In the genomic region with DNA sequence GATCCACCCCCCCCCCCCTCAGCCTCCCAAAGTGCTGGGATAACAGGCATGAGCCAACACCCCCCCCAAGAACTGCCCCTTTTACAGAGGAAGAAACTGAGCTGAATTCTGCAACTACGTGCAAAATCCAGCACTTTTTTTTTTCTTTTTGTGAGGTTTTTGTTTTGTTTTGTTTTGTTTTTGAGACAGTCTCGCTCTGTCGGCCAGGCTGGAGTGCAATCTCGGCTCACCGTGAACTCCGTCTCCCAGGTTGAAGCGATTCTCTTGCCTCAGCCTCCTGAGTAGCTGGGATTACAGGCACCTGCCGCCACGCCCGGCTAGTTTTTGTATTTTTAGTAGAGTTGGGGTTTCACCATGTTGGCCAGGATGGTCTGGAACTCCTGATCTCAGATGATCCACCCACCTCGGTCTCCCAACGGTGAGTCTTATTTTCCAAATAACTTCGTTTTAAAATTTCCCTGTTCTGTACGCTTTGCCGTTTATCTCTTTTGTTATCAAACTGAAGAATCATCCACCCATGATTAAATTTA, we compare ENCODE assay signal across 10 cellular contexts. TPM values are rescaled to one million over a fixed set of nuclear protein-coding genes. Genes with fewer than 3 reads are reported as not detected.
DNase-seq lines count a peak whose midpoint lies in the region; ATAC-seq and TF ChIP-seq lines count a peak whose summit lies in the region.
"Had no signal": no experiment of that assay in that cellular context is flagged by ENCODE, and none has a peak within 500 bp of the region (broad histone marks: within the 10 kb centered on the region; RNA-seq: fewer than 3 reads in every experiment).

No MANE protein-coding gene starts in this region.

- H3K9me3 ChIP-seq in BLaER1 treated with 17β-estradiol and CSF1 and Interleukin-3, amounts not matched to agents 10 nM and 100 nM (replicated peaks in 1 of 11), result peaks cover 0 to 13% (median 0%) of the 10 kb centered on the region in 11 experiments; a peak in 2 of 22 replicates
- no peaks in the 10 kb centered on the region for H3K9me3 ChIP-seq in CD4-positive, alpha-beta memory T cell (ENCODE audit: control insufficient read depth in 1 of 2, low read length in 2 of 2)

- H3K27ac Mint-ChIP-seq in CD4-positive, alpha-beta memory T cell, result peak overlapping the region; percentile 29 to 93 (median 86)
- peak overlapping the region; percentile 85 for H3K27ac Mint-ChIP-seq in activated CD4-positive, alpha-beta memory T cell treated with anti-CD3 and anti-CD28 coated beads, Interleukin-2, amount 10 ng/mL, durations not matched to agents 7 days and 5 days
- peak overlapping the region in 6 of 10 donors; percentile 22 to 95 (median 47) for H3K27ac Mint-ChIP-seq in naive thymus-derived CD8-positive, alpha-beta T cell

- peak overlapping the region; percentile 67 to 87 (median 78) for H3K4me3 Mint-ChIP-seq in CD4-positive, alpha-beta memory T cell
- H3K4me3 Mint-ChIP-seq in activated CD4-positive, alpha-beta memory T cell treated with anti-CD3 and anti-CD28 coated beads, Interleukin-2, amount 10 ng/mL, durations not matched to agents 7 days and 5 days, result peak overlapping the region; percentile 71
- H3K4me3 Mint-ChIP-seq in naive thymus-derived CD8-positive, alpha-beta T cell, result peak overlapping the region in 9 of 10 donors; percentile 8 to 85 (median 63)

- no peaks in the 10 kb centered on the region for H3K27me3 ChIP-seq in BLaER1 treated with 17β-estradiol and CSF1 and Interleukin-3, amounts not matched to agents 10 nM and 100 nM
- no peaks in the 10 kb centered on the region for H3K27me3 ChIP-seq in CD4-positive, alpha-beta memory T cell (ENCODE audit: insufficient read depth, low read length)

- H3K9ac ChIP-seq in BLaER1 treated with 17β-estradiol and CSF1 and Interleukin-3, amounts not matched to agents 10 nM and 100 nM, result peak overlapping the region; percentile 18 to 72 (median 62); a peak in 15 of 22 replicates

- no peaks in the 10 kb centered on the region for H3K27me3 Mint-ChIP-seq in CD4-positive, alpha-beta memory T cell
- H3K27me3 Mint-ChIP-seq in activated CD4-positive, alpha-beta memory T cell treated with anti-CD3 and anti-CD28 coated beads, Interleukin-2, amount 10 ng/mL, durations not matched to agents 7 days and 5 days, result peaks cover 10% of the 10 kb centered on the region
- H3K27me3 Mint-ChIP-seq in naive thymus-derived CD8-positive, alpha-beta T cell, result peaks cover 0 to 12% (median 3%) of the 10 kb centered on the region in 5 donors

- no peak for DNase-seq in CD4-positive, alpha-beta memory T cell
- DNase-seq in activated CD4-positive, alpha-beta memory T cell treated with anti-CD3 and anti-CD28 coated beads, Interleukin-2, amount 10 ng/mL, durations not matched to agents 7 days and 5 days, result no peak
- DNase-seq in naive thymus-derived CD8-positive, alpha-beta T cell, result no peak
- DNase-seq in GM20000 (ENCODE audit: low spot score) (no peak), NCI-H187 (lab: John Stamatoyannopoulos, UW) (no peak)
- DNase-seq: NCI-H1048 had no signal

- H3K36me3 ChIP-seq in BLaER1 treated with 17β-estradiol and CSF1 and Interleukin-3, amounts not matched to agents 10 nM and 100 nM, result no peaks in the 10 kb centered on the region
- no peaks in the 10 kb centered on the region for H3K36me3 ChIP-seq in CD4-positive, alpha-beta memory T cell (ENCODE audit: insufficient read depth, low read length)

- ATAC-seq in naive thymus-derived CD8-positive, alpha-beta T cell, result no peak
- no peak for ATAC-seq in HG02623 (IDR thresholded peaks at IDR 0.05; ENCODE audit: unreplicated experiment)

- H3K27ac ChIP-seq in BLaER1 treated with 17β-estradiol and CSF1 and Interleukin-3, amounts not matched to agents 10 nM and 100 nM, result peak overlapping the region; percentile 54 to 85 (median 75); a peak in 21 of 22 replicates
- no peak overlapping the region for H3K27ac ChIP-seq in CD4-positive, alpha-beta memory T cell (ENCODE audit: low read depth, low read length)

- TF ChIP-seq CTCF in GM20000 (IDR thresholded peaks at IDR 0.05; ENCODE audit: extremely low read depth, missing control alignments), result no peak

- H3K9me3 Mint-ChIP-seq in CD4-positive, alpha-beta memory T cell, result peaks cover 0 to 1% (median 0%) of the 10 kb centered on the region in 8 donors
- peaks cover 8% of the 10 kb centered on the region for H3K9me3 Mint-ChIP-seq in activated CD4-positive, alpha-beta memory T cell treated with anti-CD3 and anti-CD28 coated beads, Interleukin-2, amount 10 ng/mL, durations not matched to agents 7 days and 5 days
- peaks cover 0 to 11% (median 0%) of the 10 kb centered on the region in 9 donors for H3K9me3 Mint-ChIP-seq in naive thymus-derived CD8-positive, alpha-beta T cell

- H4K20me1 ChIP-seq in BLaER1 treated with 17β-estradiol and CSF1 and Interleukin-3, amounts not matched to agents 10 nM and 100 nM, result no peaks in the 10 kb centered on the region

- peaks cover 42 to 70% (median 67%) of the 10 kb centered on the region in 10 experiments for H3K4me1 ChIP-seq in BLaER1 treated with 17β-estradiol and CSF1 and Interleukin-3, amounts not matched to agents 10 nM and 100 nM
- H3K4me1 ChIP-seq in CD4-positive, alpha-beta memory T cell (ENCODE audit: insufficient read depth, low read length), result peaks cover 40% of the 10 kb centered on the region

- intact Hi-C loops in CD4-positive, alpha-beta memory T cell (cut with micrococcal nuclease), result loop anchor here (1.0 to 5.0 kb wide), 2 partner anchors 185 to 890 kb away; a partner anchor contains a TSS

- peak overlapping the region; percentile 63 to 93 (median 82) for H3K4me2 ChIP-seq in BLaER1 treated with 17β-estradiol and CSF1 and Interleukin-3, amounts not matched to agents 10 nM and 100 nM

- peaks cover 27 to 47% (median 36%) of the 10 kb centered on the region in 4 donors for H3K4me1 Mint-ChIP-seq in CD4-positive, alpha-beta memory T cell
- peaks cover 51% of the 10 kb centered on the region for H3K4me1 Mint-ChIP-seq in activated CD4-positive, alpha-beta memory T cell treated with anti-CD3 and anti-CD28 coated beads, Interleukin-2, amount 10 ng/mL, durations not matched to agents 7 days and 5 days
- peaks cover 12 to 59% (median 37%) of the 10 kb centered on the region in 4 donors for H3K4me1 Mint-ChIP-seq in naive thymus-derived CD8-positive, alpha-beta T cell

- CTCF ChIA-PET in CD4-positive, alpha-beta memory T cell (lab: Charles Lee; ENCODE audit: partially characterized antibody), result no interaction called here
- CTCF ChIA-PET in activated CD4-positive, alpha-beta memory T cell treated with anti-CD3 and anti-CD28 coated beads, Interleukin-2, amount 10 ng/mL, durations not matched to agents 7 days and 5 days (lab: Charles Lee), result no interaction called here

- POLR2A ChIA-PET in CD4-positive, alpha-beta memory T cell (lab: Charles Lee; ENCODE audit: partially characterized antibody), result no interaction called here
- POLR2A ChIA-PET in activated CD4-positive, alpha-beta memory T cell treated with anti-CD3 and anti-CD28 coated beads, Interleukin-2, amount 10 ng/mL, durations not matched to agents 7 days and 5 days (lab: Charles Lee), result no interaction called here
- POLR2A ChIA-PET in naive thymus-derived CD8-positive, alpha-beta T cell (lab: Charles Lee), result no interaction called here

- no peak overlapping the region for H3K4me3 ChIP-seq in BLaER1 treated with 17β-estradiol and CSF1 and Interleukin-3, amounts not matched to agents 10 nM and 100 nM
- peak overlapping the region in 1 of 2 donors; percentile 38 for H3K4me3 ChIP-seq in CD4-positive, alpha-beta memory T cell (ENCODE audit: low read length in 2 of 2)

- H3K36me3 Mint-ChIP-seq in CD4-positive, alpha-beta memory T cell, result no peaks in the 10 kb centered on the region
- peaks cover 17% of the 10 kb centered on the region for H3K36me3 Mint-ChIP-seq in activated CD4-positive, alpha-beta memory T cell treated with anti-CD3 and anti-CD28 coated beads, Interleukin-2, amount 10 ng/mL, durations not matched to agents 7 days and 5 days (ENCODE audit: low read depth)
- no peaks in the 10 kb centered on the region for H3K36me3 Mint-ChIP-seq in naive thymus-derived CD8-positive, alpha-beta T cell

RNA-seq across cellular contexts. Expression of a gene that starts 4.9 kb away (rescaled TPM):
- total RNA-seq in CD4-positive, alpha-beta memory T cell, result under 1 TPM; 0.19 to 0.38 TPM
- polyA plus RNA-seq in CD4-positive, alpha-beta memory T cell, result not detected
- 1 to 10 TPM; 5.9 to 6.8 TPM for total RNA-seq in activated CD4-positive, alpha-beta memory T cell treated with anti-CD3 and anti-CD28 coated beads, Interleukin-2, amount 10 ng/mL, durations not matched to agents 7 days and 5 days
- not detected for total RNA-seq in naive thymus-derived CD8-positive, alpha-beta T cell
- polyA plus RNA-seq in naive thymus-derived CD8-positive, alpha-beta T cell, result not detected
- total RNA-seq: cerebellum, glomerular endothelial cell had no signal

Comparison
In these comparisons a context has a peak if more than half of its experiments do, and no peak if none do; other contexts are left out.
1. RNA of a gene that starts 4.9 kb away (total RNA-seq): 5.9 to 6.8 TPM in activated CD4-positive, alpha-beta memory T cell treated with anti-CD3 and anti-CD28 coated beads, Interleukin-2, amount 10 ng/mL, durations not matched to agents 7 days and 5 days; 0.19 to 0.38 TPM in CD4-positive, alpha-beta memory T cell and not detected in naive thymus-derived CD8-positive, alpha-beta T cell; every median in the first group is over 4 times any median in the second.
2. Peak in every context shown above with its lines, with median percentiles within 50 percentile points of each other: H3K27ac Mint-ChIP-seq and H3K4me3 Mint-ChIP-seq.